ENCODE assay signal across 9 cellular contexts in genomic region chr2:227163998-227164744, GRCh38. TPM values are rescaled to one million over a fixed set of nuclear protein-coding genes. Genes with fewer than 3 reads are reported as not detected.
A peak's percentile ranks its signal among the peaks of the same experiment; 100 is the strongest.
DNase-seq lines count a peak whose midpoint lies in the region; FAIRE-seq and TF ChIP-seq lines count a peak whose summit lies in the region.
"Had no signal": no experiment of that assay in that cellular context is flagged by ENCODE, and none has a peak within 500 bp of the region (broad histone marks: within the 10 kb centered on the region; RNA-seq: fewer than 3 reads in every experiment).

COL4A3 (plus strand) TSS chr2:227164624; CDS start chr2:227164727, 103 bp downstream.
COL4A4 (minus strand) TSS chr2:227164205; CDS start chr2:227147483, 16,722 bp downstream.

- no peak for TF ChIP-seq POLR2A in H54 (IDR thresholded peaks at IDR 0.05; ENCODE audit: low read depth, low read length)
- no peak for TF ChIP-seq POLR2A in stomach (IDR thresholded peaks at IDR 0.05)

- TF ChIP-seq EP300 in stomach (IDR thresholded peaks at IDR 0.05), result no peak

- peak within 1 kb of the TSS; percentile 19 for H2AFZ ChIP-seq in keratinocyte (ENCODE audit: control insufficient read depth, low read length)

- H3K27me3 ChIP-seq in keratinocyte (ENCODE audit: control insufficient read depth, extremely low read depth, insufficient read depth, low read length) (peaks cover 41% of the 10 kb centered on the region), stomach (peaks cover 0 to 33% (median 22%) of the 10 kb centered on the region in 3 donors)

- H3K27ac ChIP-seq in keratinocyte (ENCODE audit: control insufficient read depth, insufficient read depth, low read length) (no peak within 1 kb of the TSS), stomach (peak within 1 kb of the TSS; percentile 29 to 63 (median 51))

- H3K4me3 ChIP-seq in keratinocyte (ENCODE audit: control insufficient read depth in 2 of 3, extremely low read depth in 1 of 3, insufficient read depth in 2 of 3, low read depth in 1 of 3, low read length in 3 of 3), result peak within 1 kb of the TSS; percentile 30 to 60 (median 59)
- H3K4me3 ChIP-seq in stomach, result peak within 1 kb of the TSS; percentile 52 to 70 (median 65)

- H4K20me1 ChIP-seq in keratinocyte (ENCODE audit: control insufficient read depth, extremely low read depth, insufficient read depth, low read length), result no peaks in the 10 kb centered on the region

- intact Hi-C loops in stomach (cut with DNase I; ENCODE audit: low total_unique reads), result no loop called here

- H3K9me3 ChIP-seq in keratinocyte (ENCODE audit: control insufficient read depth, low read depth, low read length) (no peaks in the 10 kb centered on the region), stomach (peaks cover 0 to 9% (median 5%) of the 10 kb centered on the region in 4 donors)

- no peak within 1 kb of the TSS for H3K9ac ChIP-seq in keratinocyte (ENCODE audit: control insufficient read depth, extremely low read depth, insufficient read depth, low read length)

- no peaks in the 10 kb centered on the region for H3K9me1 ChIP-seq in keratinocyte (ENCODE audit: control insufficient read depth, extremely low read depth, insufficient read depth, low read length)

- FAIRE-seq in H54 (lab: Jason Lieb, UNC) (no peak), keratinocyte (lab: Jason Lieb, UNC) (no peak)
- FAIRE-seq: islet of Langerhans had no signal

- no peak for TF ChIP-seq CTCF in keratinocyte (optimal IDR thresholded peaks at IDR 0.05 in 1 of 3, IDR thresholded peaks at IDR 0.05 in 1 of 3, conservative IDR thresholded peaks at IDR 0.05 in 1 of 3; ENCODE audit: extremely low read depth in 1 of 3, insufficient read depth in 2 of 3, low read length in 3 of 3)
- TF ChIP-seq CTCF in stomach (IDR thresholded peaks at IDR 0.05), result no peak

- peak; percentile 15 for DNase-seq in activated T-cell treated with anti-CD3 and anti-CD28 coated beads for 48 hours (ENCODE audit: low read depth)
- DNase-seq in activated T-cell treated with anti-CD3 and anti-CD28 coated beads for 4 hours, result no peak
- DNase-seq in H54 (ENCODE audit: insufficient read length, low spot score), result peak; percentile 24
- DNase-seq in M059J (ENCODE audit: low read depth), result peak; percentile 35
- peak; percentile 50 for DNase-seq in astrocyte of the hippocampus (ENCODE audit: low read depth, low spot score)
- DNase-seq in keratinocyte (ENCODE audit: low read depth, low spot score), result no peak
- DNase-seq in stomach, result peak; percentile 58
- DNase-seq in GF-D8 (lab: John Stamatoyannopoulos, UW), result no peak

- peak within 1 kb of the TSS; percentile 70 for H3K4me2 ChIP-seq in keratinocyte (ENCODE audit: control insufficient read depth, extremely low read depth, insufficient read depth, low read depth, low read length)

- H3K4me1 ChIP-seq in keratinocyte (ENCODE audit: control insufficient read depth, extremely low read depth, insufficient read depth, low read length) (peaks cover 5% of the 10 kb centered on the region), stomach (peaks cover 8 to 24% (median 21%) of the 10 kb centered on the region in 4 donors)

- dilution Hi-C loops in keratinocyte (cut with MboI; ENCODE audit: extremely low pct_ligation_motif_present, low sequenced_read_pairs), result no loop called here

- H3K79me2 ChIP-seq in keratinocyte (ENCODE audit: control insufficient read depth, insufficient read depth, low read length), result no peaks in the 10 kb centered on the region

- H3K36me3 ChIP-seq in keratinocyte (ENCODE audit: control insufficient read depth in 2 of 2, extremely low read depth in 1 of 2, insufficient read depth in 2 of 2, low read length in 2 of 2) (no peaks in the 10 kb centered on the region), stomach (no peaks in the 10 kb centered on the region)

- WGBS in stomach, 5 donors, result 0 to 2% (median 1%) methylated on average over 29 to 76 of the region's 76 CpGs

RNA-seq across cellular contexts. Expression of gene COL4A3, which starts in this region (rescaled TPM):
- 0.02 and 0.47 TPM in 2 replicates for total RNA-seq in M059J (2014; rRNA removed; shearing (Covaris generic))
- not detected in 3 replicates for polyA plus RNA-seq in keratinocyte
- polyA plus RNA-seq in keratinocyte (2011; ENCODE audit: low read depth), result not detected
- not detected in 2 replicates for polyA plus RNA-seq in keratinocyte (2011; cell fraction: cytosol; rRNA removed)
- 0.01 and 0.03 TPM in 2 replicates for polyA plus RNA-seq in keratinocyte (2011; cell fraction: nucleus; rRNA removed)
- 0.16 TPM in 1 of 2 replicates, not detected in the other for polyA plus RNA-seq in keratinocyte (2012; ENCODE audit: low replicate concordance)
- not detected in 3 replicates for polyA minus RNA-seq in keratinocyte
- not detected for polyA minus RNA-seq in keratinocyte (2011; cell fraction: cytosol; rRNA and poly(A)+ RNA removed)
- polyA minus RNA-seq in keratinocyte (2011; cell fraction: nucleus; rRNA and poly(A)+ RNA removed), result not detected in 2 replicates
- 1 to 10 TPM in 2 of 5 donors, under 1 TPM in 3; under 0.01 to 2.9 (median 0.72) TPM for total RNA-seq in stomach
- polyA plus RNA-seq in stomach, result 1 to 10 TPM in 2 of 3 donors, under 1 TPM in 1; 0.44 to 1.2 (median 1.1) TPM

RNA-seq across cellular contexts. Expression of gene COL4A4, which starts in this region (rescaled TPM):
- 0.22 and 0.89 TPM in 2 replicates for total RNA-seq in M059J (2014; rRNA removed; shearing (Covaris generic))
- 0.01 to 0.03 TPM in 2 of 3 replicates, not detected in the other for polyA plus RNA-seq in keratinocyte
- not detected for polyA plus RNA-seq in keratinocyte (2011; ENCODE audit: low read depth)
- under 0.01 TPM in 1 of 2 replicates, not detected in the other for polyA plus RNA-seq in keratinocyte (2011; cell fraction: cytosol; rRNA removed)
- 0.04 and 0.07 TPM in 2 replicates for polyA plus RNA-seq in keratinocyte (2011; cell fraction: nucleus; rRNA removed)
- 0.02 and 0.10 TPM in 2 replicates for polyA plus RNA-seq in keratinocyte (2012; ENCODE audit: low replicate concordance)
- 0.03 TPM in 1 of 3 replicates, not detected in the others for polyA minus RNA-seq in keratinocyte
- polyA minus RNA-seq in keratinocyte (2011; cell fraction: cytosol; rRNA and poly(A)+ RNA removed), result 0.38 TPM
- 0.11 TPM in 1 of 2 replicates, not detected in the other for polyA minus RNA-seq in keratinocyte (2011; cell fraction: nucleus; rRNA and poly(A)+ RNA removed)
- 1 to 10 TPM in 3 of 5 donors, under 1 TPM in 1, not detected in 1; 0.55 to 7.6 (median 2.7) TPM for total RNA-seq in stomach
- polyA plus RNA-seq in stomach, result under 1 TPM; 0.15 to 0.50 (median 0.44) TPM

Comparison
In these comparisons a context has a peak if more than half of its experiments do, and no peak if none do; other contexts are left out.
1. DNase-seq: peak in activated T-cell treated with anti-CD3 and anti-CD28 coated beads for 48 hours (single experiment), H54 (single experiment), astrocyte of the hippocampus (single experiment) and stomach (single experiment); none in activated T-cell treated with anti-CD3 and anti-CD28 coated beads for 4 hours (single experiment), keratinocyte (single experiment) and GF-D8 (single experiment).
2. Peak in DNase-seq in M059J; RNA of the genes that start here not detected or under 1 TPM.